9 cellular contexts compared by ENCODE assay signal in genomic region chr20:45790491-45790890, GRCh38. TPM values are rescaled to one million over a fixed set of nuclear protein-coding genes. Genes with fewer than 3 reads are reported as not detected.
A peak's percentile ranks its signal among the peaks of the same experiment; 100 is the strongest.
DNase-seq lines count a peak whose midpoint lies in the region; ATAC-seq and TF ChIP-seq lines count a peak whose summit lies in the region.
"Not testable (repeated sequence)": the region's sequence is repeated elsewhere in the genome, so short reads cannot be mapped to it uniquely, and the experiment has no call there.
"Had no signal": no experiment of that assay in that cellular context is flagged by ENCODE, and none has a peak within 500 bp of the region (broad histone marks: within the 10 kb centered on the region; RNA-seq: fewer than 3 reads in every experiment).

No MANE protein-coding gene starts in this region.

- H3K36me3 Mint-ChIP-seq in CD8-positive, alpha-beta T cell = peaks cover 20% of the 10 kb centered on the region
- H3K36me3 Mint-ChIP-seq in activated T-helper 17 cell treated with anti-CD3 and anti-CD28 coated beads, Interleukin-2, amount 50 U/mL, for 72 hours (ENCODE audit: low read depth) = peaks cover 30% of the 10 kb centered on the region
- H3K36me3 Mint-ChIP-seq in MCF 10A (ENCODE audit: insufficient read depth, unreplicated experiment) = peaks cover 27% of the 10 kb centered on the region
- H3K36me3 Mint-ChIP-seq in neural crest cell (ENCODE audit: low read depth) = not testable (repeated sequence)
- H3K36me3 Mint-ChIP-seq in stimulated activated naive B cell treated with anti-CD40 and anti-IgM and Interleukin-4, amounts not matched to agents 10 μg/mL and 1 μg/mL and 100 μg/mL, for 72 hours = peaks cover 4 to 17% of the 10 kb centered on the region in 2 donors

- H3K14ac ChIP-seq in mesenchymal stem cell (ENCODE audit: low read length in 2 of 2) = not testable (repeated sequence)

- not testable (repeated sequence) for H2BK12ac ChIP-seq in mesenchymal stem cell (ENCODE audit: low read length in 2 of 2)

- not testable (repeated sequence) for H2BK15ac ChIP-seq in mesenchymal stem cell (ENCODE audit: low read depth, poor library complexity, severe bottlenecking)

- not testable (repeated sequence) for H3K4me2 ChIP-seq in mesenchymal stem cell (ENCODE audit: low read length, poor library complexity, severe bottlenecking)

- not testable (repeated sequence) for H3K4me3 ChIP-seq in CD8-positive, alpha-beta T cell (ENCODE audit: low read depth, low read length); HEK293 (ENCODE audit: low read depth, low read length); mesenchymal stem cell (ENCODE audit: insufficient read depth in 1 of 2, low read depth in 1 of 2, low read length in 2 of 2)

- H3K27me3 ChIP-seq in CD8-positive, alpha-beta T cell (ENCODE audit: insufficient read depth, low read length); mesenchymal stem cell (ENCODE audit: control insufficient read depth in 1 of 2, insufficient read depth in 1 of 2, low read length in 2 of 2): not testable (repeated sequence)

- not testable (repeated sequence) for BruUV-seq in MCF 10A (replicated peaks; lab: Mats Ljungman, UMichigan)

- not testable (repeated sequence) for H4K91ac ChIP-seq in mesenchymal stem cell (ENCODE audit: low read length)

- H3K27ac Mint-ChIP-seq in CD8-positive, alpha-beta T cell = peak overlapping the region; percentile 45
- H3K27ac Mint-ChIP-seq in activated T-helper 17 cell treated with anti-CD3 and anti-CD28 coated beads, Interleukin-2, amount 50 U/mL, for 72 hours; neural crest cell (ENCODE audit: unreplicated experiment): not testable (repeated sequence)
- peak overlapping the region; percentile 99 for H3K27ac Mint-ChIP-seq in MCF 10A (ENCODE audit: low read depth, unreplicated experiment)
- H3K27ac Mint-ChIP-seq in stimulated activated naive B cell treated with anti-CD40 and anti-IgM and Interleukin-4, amounts not matched to agents 10 μg/mL and 1 μg/mL and 100 μg/mL, for 72 hours = peak overlapping the region; percentile 9

- peaks cover 18% of the 10 kb centered on the region for H3K4me1 Mint-ChIP-seq in CD8-positive, alpha-beta T cell (ENCODE audit: low read depth)
- H3K4me1 Mint-ChIP-seq in activated T-helper 17 cell treated with anti-CD3 and anti-CD28 coated beads, Interleukin-2, amount 50 U/mL, for 72 hours = peaks cover 11% of the 10 kb centered on the region
- H3K4me1 Mint-ChIP-seq in MCF 10A (ENCODE audit: insufficient read depth, unreplicated experiment) = not testable (repeated sequence)
- peaks cover 15% of the 10 kb centered on the region for H3K4me1 Mint-ChIP-seq in neural crest cell
- peaks cover 9 to 13% of the 10 kb centered on the region in 2 donors for H3K4me1 Mint-ChIP-seq in stimulated activated naive B cell treated with anti-CD40 and anti-IgM and Interleukin-4, amounts not matched to agents 10 μg/mL and 1 μg/mL and 100 μg/mL, for 72 hours

- intact Hi-C loops in CD8-positive, alpha-beta T cell (cut with DNase I, micrococcal nuclease) = loop anchor here (2.0 to 10.0 kb wide), 8 partner anchors 66 to 572 kb away; partner anchors contain the start of genes SYS1 (in 2 of the 2), ACOT8 (in 1 of the 2), CTSA (in 1 of the 2) and NCOA5 (in 1 of the 2)
- intact Hi-C loops in MCF 10A (cut with micrococcal nuclease) = loop anchor here (10.0 kb wide), 1 partner anchor 144 kb away; the partner anchor contains the start of gene PCIF1

- H2BK120ac ChIP-seq in mesenchymal stem cell (ENCODE audit: low read depth, low read length) = not testable (repeated sequence)

- not testable (repeated sequence) for H3K23ac ChIP-seq in mesenchymal stem cell (ENCODE audit: low read length in 2 of 2)

- H3K27ac ChIP-seq in CD8-positive, alpha-beta T cell (ENCODE audit: low read depth, low read length); HEK293 (ENCODE audit: extremely low read depth, low read depth, low read length); mesenchymal stem cell (ENCODE audit: low read length, poor library complexity, severe bottlenecking): not testable (repeated sequence)

- CTCF ChIA-PET in CD8-positive, alpha-beta T cell (lab: Charles Lee) = interaction anchor here (1.2 to 1.8 kb wide), 3 partner anchors 9 to 417 kb away, joined by 5 to 7 read pairs (median 5); no protein-coding TSS in a partner anchor
- CTCF ChIA-PET in HEK293 (lab: Yijun Ruan, JAX) (interaction anchor here (0.6 to 1.7 kb wide), 2 partner anchors 9 to 224 kb away, joined by 3 to 10 read pairs; no protein-coding TSS in a partner anchor), MCF 10A (lab: Yijun Ruan, JAX) (interaction anchor here (0.6 to 1.7 kb wide), 3 partner anchors 9 to 62 kb away, joined by 3 to 12 read pairs (median 3); no protein-coding TSS in a partner anchor)

- not testable (repeated sequence) for H3K4ac ChIP-seq in mesenchymal stem cell (ENCODE audit: low read depth in 1 of 2, low read length in 2 of 2)

- peak overlapping the region; percentile 32 for H3K4me3 Mint-ChIP-seq in CD8-positive, alpha-beta T cell
- H3K4me3 Mint-ChIP-seq in activated T-helper 17 cell treated with anti-CD3 and anti-CD28 coated beads, Interleukin-2, amount 50 U/mL, for 72 hours = peak overlapping the region; percentile 4
- H3K4me3 Mint-ChIP-seq in MCF 10A (ENCODE audit: unreplicated experiment); stimulated activated naive B cell treated with anti-CD40 and anti-IgM and Interleukin-4, amounts not matched to agents 10 μg/mL and 1 μg/mL and 100 μg/mL, for 72 hours: not testable (repeated sequence)
- peak overlapping the region; percentile 80 for H3K4me3 Mint-ChIP-seq in neural crest cell

- H3K79me1 ChIP-seq in mesenchymal stem cell (replicated peaks; ENCODE audit: low read length, poor library complexity, severe bottlenecking) = peaks cover 15% of the 10 kb centered on the region

- H3K9me3 ChIP-seq in CD8-positive, alpha-beta T cell (ENCODE audit: low read length); HEK293 (ENCODE audit: control insufficient read depth, insufficient read depth, low read depth, low read length); mesenchymal stem cell (ENCODE audit: control insufficient read depth, low read length): not testable (repeated sequence)

- H3K9ac ChIP-seq in mesenchymal stem cell (ENCODE audit: low read length) = peak overlapping the region; percentile 98

- H2AFZ ChIP-seq in mesenchymal stem cell (ENCODE audit: low read depth, low read length) = not testable (repeated sequence)

- not testable (repeated sequence) for DNase-seq in CD8-positive, alpha-beta T cell; MCF 10A (ENCODE audit: unreplicated experiment); mesenchymal stem cell; neural crest cell (ENCODE audit: low read depth, low spot score); stimulated activated naive B cell treated with anti-CD40 and anti-IgM and Interleukin-4, amounts not matched to agents 10 μg/mL and 1 μg/mL and 100 μg/mL, for 72 hours

- H2AK5ac ChIP-seq in mesenchymal stem cell (ENCODE audit: low read length, severe bottlenecking) = not testable (repeated sequence)

- not testable (repeated sequence) for H3K18ac ChIP-seq in mesenchymal stem cell (ENCODE audit: low read depth in 1 of 2, low read length in 2 of 2)

- POLR2A ChIA-PET in CD8-positive, alpha-beta T cell (lab: Charles Lee) = not testable (repeated sequence)
- POLR2A ChIA-PET in HEK293 (lab: Yijun Ruan, JAX) = interaction anchor here (1.9 kb wide), 1 partner anchor 91 kb away, joined by 8 read pairs; the partner anchor contains the start of gene ZSWIM1
- POLR2A ChIA-PET in MCF 10A (lab: Yijun Ruan, JAX) = interaction anchor here (0.7 to 5.9 kb wide), 5 partner anchors 12 to 152 kb away, joined by 3 to 91 read pairs (median 4); partner anchors contain the start of genes ACOT8, PCIF1, SNX21 and ZSWIM3

- H4K8ac ChIP-seq in mesenchymal stem cell (ENCODE audit: low read length) = not testable (repeated sequence)

- ATAC-seq in CD8-positive, alpha-beta T cell; activated T-helper 17 cell treated with anti-CD3 and anti-CD28 coated beads, Interleukin-2, amount 50 U/mL, for 72 hours (replicated peaks); stimulated activated naive B cell treated with anti-CD40 and anti-IgM and Interleukin-4, amounts not matched to agents 10 μg/mL and 1 μg/mL and 100 μg/mL, for 72 hours (replicated peaks): not testable (repeated sequence)

- not testable (repeated sequence) for H2BK5ac ChIP-seq in mesenchymal stem cell (ENCODE audit: low read depth, low read length, poor library complexity, severe bottlenecking)

- 95% methylated on average over 3 of the region's 3 CpGs for WGBS in mesenchymal stem cell

- TF ChIP-seq CTCF in CD8-positive, alpha-beta T cell (IDR thresholded peaks at IDR 0.05); HEK293 (tag by site-specific recombination; IDR thresholded peaks at IDR 0.05); MCF 10A (IDR thresholded peaks at IDR 0.05; ENCODE audit: unreplicated experiment); neural crest cell (conservative IDR thresholded peaks at IDR 0.05): not testable (repeated sequence)

- not testable (repeated sequence) for H3K9me3 Mint-ChIP-seq in CD8-positive, alpha-beta T cell; activated T-helper 17 cell treated with anti-CD3 and anti-CD28 coated beads, Interleukin-2, amount 50 U/mL, for 72 hours; MCF 10A (ENCODE audit: unreplicated experiment); neural crest cell; stimulated activated naive B cell treated with anti-CD40 and anti-IgM and Interleukin-4, amounts not matched to agents 10 μg/mL and 1 μg/mL and 100 μg/mL, for 72 hours

- H3K4me1 ChIP-seq in CD8-positive, alpha-beta T cell (ENCODE audit: insufficient read depth, low read length) = peaks cover 16% of the 10 kb centered on the region
- not testable (repeated sequence) for H3K4me1 ChIP-seq in HEK293 (ENCODE audit: control insufficient read depth, insufficient read depth, low read length); mesenchymal stem cell (ENCODE audit: control insufficient read depth, insufficient read depth, low read depth, low read length)

- H3K27me3 Mint-ChIP-seq in CD8-positive, alpha-beta T cell (ENCODE audit: low read depth); activated T-helper 17 cell treated with anti-CD3 and anti-CD28 coated beads, Interleukin-2, amount 50 U/mL, for 72 hours; MCF 10A (ENCODE audit: insufficient read depth, unreplicated experiment); stimulated activated naive B cell treated with anti-CD40 and anti-IgM and Interleukin-4, amounts not matched to agents 10 μg/mL and 1 μg/mL and 100 μg/mL, for 72 hours: not testable (repeated sequence)
- peaks cover 14% of the 10 kb centered on the region for H3K27me3 Mint-ChIP-seq in neural crest cell (ENCODE audit: low read depth)

- not testable (repeated sequence) for H3K36me3 ChIP-seq in CD8-positive, alpha-beta T cell (ENCODE audit: insufficient read depth, low read length)
- peaks cover 11 to 18% of the 10 kb centered on the region in 2 experiments for H3K36me3 ChIP-seq in HEK293 (ENCODE audit: control insufficient read depth in 2 of 2, insufficient read depth in 1 of 2, low read length in 2 of 2)
- peaks cover 12 to 17% of the 10 kb centered on the region in 2 experiments for H3K36me3 ChIP-seq in mesenchymal stem cell (ENCODE audit: control insufficient read depth in 1 of 2, insufficient read depth in 2 of 2, low read depth in 1 of 2, low read length in 2 of 2)

RNA-seq across cellular contexts. Expression of gene WFDC3, which starts 1.2 kb away (rescaled TPM):
- total RNA-seq in CD8-positive, alpha-beta T cell = not detected
- total RNA-seq in activated T-helper 17 cell treated with anti-CD3 and anti-CD28 coated beads, Interleukin-2, amount 50 U/mL, for 72 hours = not detected
- total RNA-seq in MCF 10A (2022) (0.91 TPM in 1 of 2 replicates, not detected in the other), neural crest cell (not detected in 2 replicates)
- 1.5 TPM for polyA plus RNA-seq in mesenchymal stem cell (2013, experiment 1 of 2)
- polyA plus RNA-seq in mesenchymal stem cell (2013, experiment 2 of 2) = 1.1 TPM
- total RNA-seq: A673 had no signal

RNA-seq across cellular contexts. Expression of gene DNTTIP1, which starts 1.3 kb away (rescaled TPM):
- 10 to 100 TPM; 10.5 to 12.1 TPM for total RNA-seq in CD8-positive, alpha-beta T cell
- total RNA-seq in activated T-helper 17 cell treated with anti-CD3 and anti-CD28 coated beads, Interleukin-2, amount 50 U/mL, for 72 hours = 10 to 100 TPM; 13.0 to 26.2 TPM
- total RNA-seq in MCF 10A (2022) (41.6 and 51.6 TPM in 2 replicates), neural crest cell (41.9 and 44.0 TPM in 2 replicates)
- 35.0 TPM for polyA plus RNA-seq in mesenchymal stem cell (2013, experiment 1 of 2)
- 36.8 TPM for polyA plus RNA-seq in mesenchymal stem cell (2013, experiment 2 of 2)

RNA-seq across cellular contexts. Expression of gene UBE2C, which starts 22.0 kb away (rescaled TPM):
- total RNA-seq in CD8-positive, alpha-beta T cell = under 1 TPM in 1 of 2 experiments, not detected in 1; 0.60 TPM
- total RNA-seq in activated T-helper 17 cell treated with anti-CD3 and anti-CD28 coated beads, Interleukin-2, amount 50 U/mL, for 72 hours = 100 to 1,000 TPM; 209 to 224 TPM
- total RNA-seq in MCF 10A (2022) = 98.4 and 107 TPM in 2 replicates
- polyA plus RNA-seq in mesenchymal stem cell (2013, experiment 1 of 2) = 20.5 TPM
- 21.3 TPM for polyA plus RNA-seq in mesenchymal stem cell (2013, experiment 2 of 2)
- total RNA-seq in neural crest cell = 202 and 212 TPM in 2 replicates

RNA-seq across cellular contexts. Expression of gene TNNC2, which starts 36.6 kb away (rescaled TPM):
- total RNA-seq in CD8-positive, alpha-beta T cell = under 1 TPM; 0.67 to 0.79 TPM
- total RNA-seq in activated T-helper 17 cell treated with anti-CD3 and anti-CD28 coated beads, Interleukin-2, amount 50 U/mL, for 72 hours = under 1 TPM in 1 of 2 donors, not detected in 1; 0.37 TPM
- total RNA-seq in MCF 10A (2022) (0.79 TPM in 1 of 2 replicates, not detected in the other), neural crest cell (not detected in 2 replicates)
- 0.19 TPM for polyA plus RNA-seq in mesenchymal stem cell (2013, experiment 1 of 2)
- 0.21 TPM for polyA plus RNA-seq in mesenchymal stem cell (2013, experiment 2 of 2)
- total RNA-seq: A673, H4 had no signal

RNA-seq across cellular contexts. Expression of gene SNX21, which starts 43.1 kb away (rescaled TPM):
- under 1 TPM; 0.46 to 0.50 TPM for total RNA-seq in CD8-positive, alpha-beta T cell
- total RNA-seq in activated T-helper 17 cell treated with anti-CD3 and anti-CD28 coated beads, Interleukin-2, amount 50 U/mL, for 72 hours = 1 to 10 TPM; 2.2 to 2.6 TPM
- total RNA-seq in MCF 10A (2022) (8.5 and 13.9 TPM in 2 replicates), neural crest cell (16.8 and 19.4 TPM in 2 replicates)
- polyA plus RNA-seq in mesenchymal stem cell (2013, experiment 1 of 2) = 18.0 TPM
- polyA plus RNA-seq in mesenchymal stem cell (2013, experiment 2 of 2) = 16.8 TPM

Comparison
In these comparisons a context has a peak if more than half of its experiments do, and no peak if none do; other contexts are left out.
1. RNA of gene UBE2C, which starts 22.0 kb away (total RNA-seq): 209 to 224 TPM in activated T-helper 17 cell treated with anti-CD3 and anti-CD28 coated beads, Interleukin-2, amount 50 U/mL, for 72 hours, 202 to 212 TPM in neural crest cell and 98.4 to 107 TPM in MCF 10A; 0.60 TPM in CD8-positive, alpha-beta T cell; every median in the first group is over 10 times any median in the second.